Comparison of ENCODE assay signal across 9 cellular contexts in the genomic region with DNA sequence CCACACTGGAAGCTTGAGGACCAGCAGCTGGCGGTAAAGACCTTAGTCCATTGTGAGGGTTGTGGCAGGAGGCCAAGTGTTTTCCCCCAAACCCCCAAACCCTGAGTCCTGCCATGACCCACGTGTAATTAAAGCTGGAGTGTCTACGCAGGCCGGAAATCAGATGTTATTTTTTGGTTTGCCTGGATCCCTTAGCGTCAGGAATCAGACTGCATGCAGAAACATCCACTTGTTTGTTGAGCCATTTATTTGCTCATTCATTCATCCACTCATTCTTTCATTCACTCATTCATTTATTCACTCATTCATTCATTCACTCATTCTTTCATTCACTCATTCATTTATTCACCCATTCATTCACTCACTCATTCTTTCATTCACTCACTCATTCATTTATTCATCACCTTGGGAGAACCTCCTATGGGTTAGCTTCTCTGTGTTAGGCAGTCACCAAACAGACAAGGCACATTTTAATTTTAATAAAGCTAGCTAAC.
A peak's percentile ranks its signal among the peaks of the same experiment; 100 is the strongest.
DNase-seq lines count a peak whose midpoint lies in the region; ATAC-seq, FAIRE-seq and TF ChIP-seq lines count a peak whose summit lies in the region.
"Had no signal": no experiment of that assay in that cellular context is flagged by ENCODE, and none has a peak within 500 bp of the region (broad histone marks: within the 10 kb centered on the region; RNA-seq: fewer than 3 reads in every experiment).

No MANE protein-coding gene starts in this region.

- FAIRE-seq in GM12892 (lab: Jason Lieb, UNC) = peak; percentile 9

- no peak overlapping the region for H3K27ac ChIP-seq in neuronal stem cell (replicated peaks; ENCODE audit: low read length)
- H3K27ac ChIP-seq: WERI-Rb-1 had no signal

- H3K4me2 ChIP-seq in neuronal stem cell (ENCODE audit: insufficient read depth, low read length, poor library complexity, severe bottlenecking) = no peak overlapping the region

- no peak overlapping the region for H2BK120ac ChIP-seq in neuronal stem cell (ENCODE audit: low read depth, low read length)

- H3K4me3 ChIP-seq in neuronal stem cell (ENCODE audit: low read length in 2 of 2) = no peak overlapping the region

- peaks cover 4% of the 10 kb centered on the region for H3K9me3 Mint-ChIP-seq in activated T-helper 17 cell treated with anti-CD3 and anti-CD28 coated beads, Interleukin-2, amount 50 U/mL, for 72 hours

- H3K23ac ChIP-seq in neuronal stem cell (ENCODE audit: low read depth, low read length, poor library complexity) = no peak overlapping the region

- H3K18ac ChIP-seq in neuronal stem cell (ENCODE audit: low read length) = peak overlapping the region; percentile 49

- ATAC-seq in GM21723 (IDR thresholded peaks at IDR 0.05; ENCODE audit: unreplicated experiment) = peak; percentile 18
- no peak for ATAC-seq in activated T-helper 17 cell treated with anti-CD3 and anti-CD28 coated beads, Interleukin-2, amount 50 U/mL, for 72 hours (replicated peaks)

- TF ChIP-seq POLR2A in GM12892 (IDR thresholded peaks at IDR 0.05; ENCODE audit: low read depth, low read length) = no peak

- no peaks in the 10 kb centered on the region for H3K79me1 ChIP-seq in neuronal stem cell (ENCODE audit: low read depth, low read length)

- no peaks in the 10 kb centered on the region for H3K27me3 Mint-ChIP-seq in activated T-helper 17 cell treated with anti-CD3 and anti-CD28 coated beads, Interleukin-2, amount 50 U/mL, for 72 hours

- H2AFZ ChIP-seq in neuronal stem cell (ENCODE audit: low read length) = peak overlapping the region; percentile 61

- no peaks in the 10 kb centered on the region for H3K36me3 ChIP-seq in neuronal stem cell (replicated peaks in 1 of 2; ENCODE audit: control insufficient read depth in 2 of 2, insufficient read depth in 2 of 2, low read length in 2 of 2)
- H3K36me3 ChIP-seq: WERI-Rb-1 had no signal

- no peak overlapping the region for H3K14ac ChIP-seq in neuronal stem cell (ENCODE audit: low read length)

- H3K4me1 Mint-ChIP-seq in activated T-helper 17 cell treated with anti-CD3 and anti-CD28 coated beads, Interleukin-2, amount 50 U/mL, for 72 hours = peaks cover 36% of the 10 kb centered on the region

- no peak overlapping the region for H4K91ac ChIP-seq in neuronal stem cell (ENCODE audit: low read depth, low read length, poor library complexity)

- H3K36me3 Mint-ChIP-seq in activated T-helper 17 cell treated with anti-CD3 and anti-CD28 coated beads, Interleukin-2, amount 50 U/mL, for 72 hours (ENCODE audit: low read depth) = peaks cover 6% of the 10 kb centered on the region

- H2BK12ac ChIP-seq in neuronal stem cell (ENCODE audit: low read length) = no peak overlapping the region

- no peak for DNase-seq in GM12892 (ENCODE audit: insufficient read length)
- DNase-seq in neuronal stem cell (ENCODE audit: low spot score) = no peak
- DNase-seq in dedifferentiated amniotic fluid mesenchymal stem cell (ENCODE audit: extremely low spot score) = no peak
- no peak for DNase-seq in NCI-H1092 (lab: John Stamatoyannopoulos, UW)
- no peak for DNase-seq in SKM-1 (lab: John Stamatoyannopoulos, UW; ENCODE audit: unreplicated experiment)
- DNase-seq in NOMO-1 treated with dmso at 0.1 percent for 144 hours (lab: John Stamatoyannopoulos, UW; ENCODE audit: unreplicated experiment) = no peak
- DNase-seq: WERI-Rb-1 had no signal

- H3K4me3 Mint-ChIP-seq in activated T-helper 17 cell treated with anti-CD3 and anti-CD28 coated beads, Interleukin-2, amount 50 U/mL, for 72 hours = peak overlapping the region; percentile 81

- H2BK5ac ChIP-seq in neuronal stem cell (ENCODE audit: low read length) = no peak overlapping the region

- no CpG with 5 or more reads among the region's 5 CpGs for WGBS in neuronal stem cell (ENCODE audit: extremely low coverage in 2 of 2, insufficient read length in 2 of 2, insufficient replicate concordance in 1 of 2), 2 donors

- no peak overlapping the region for H2AK5ac ChIP-seq in neuronal stem cell (ENCODE audit: low read depth, low read length)

- H3K9ac ChIP-seq in neuronal stem cell (ENCODE audit: low read depth, low read length, poor library complexity) = peak overlapping the region; percentile 54

- H4K8ac ChIP-seq in neuronal stem cell (ENCODE audit: low read depth, low read length) = no peak overlapping the region

- H3K4me1 ChIP-seq in neuronal stem cell (ENCODE audit: control insufficient read depth in 2 of 2, insufficient read depth in 1 of 2, low read depth in 1 of 2, low read length in 2 of 2) = peaks cover 2 to 7% of the 10 kb centered on the region in 2 donors

- H3K4ac ChIP-seq in neuronal stem cell (ENCODE audit: low read length) = no peak overlapping the region

- H3K9me3 ChIP-seq in neuronal stem cell (replicated peaks in 1 of 2; ENCODE audit: control insufficient read depth in 2 of 2, insufficient read depth in 1 of 2, low read depth in 1 of 2, low read length in 2 of 2) = no peaks in the 10 kb centered on the region

- peaks cover 0 to 17% (median 0%) of the 10 kb centered on the region in 3 experiments for H3K27me3 ChIP-seq in neuronal stem cell (ENCODE audit: control insufficient read depth in 3 of 3, insufficient read depth in 3 of 3, low read depth in 1 of 3, low read length in 3 of 3)

- H3K27ac Mint-ChIP-seq in activated T-helper 17 cell treated with anti-CD3 and anti-CD28 coated beads, Interleukin-2, amount 50 U/mL, for 72 hours = peak overlapping the region; percentile 92

- H2BK15ac ChIP-seq in neuronal stem cell (ENCODE audit: low read length) = no peak overlapping the region
